ENCODE assay signal across 18 cellular contexts in the genomic region with DNA sequence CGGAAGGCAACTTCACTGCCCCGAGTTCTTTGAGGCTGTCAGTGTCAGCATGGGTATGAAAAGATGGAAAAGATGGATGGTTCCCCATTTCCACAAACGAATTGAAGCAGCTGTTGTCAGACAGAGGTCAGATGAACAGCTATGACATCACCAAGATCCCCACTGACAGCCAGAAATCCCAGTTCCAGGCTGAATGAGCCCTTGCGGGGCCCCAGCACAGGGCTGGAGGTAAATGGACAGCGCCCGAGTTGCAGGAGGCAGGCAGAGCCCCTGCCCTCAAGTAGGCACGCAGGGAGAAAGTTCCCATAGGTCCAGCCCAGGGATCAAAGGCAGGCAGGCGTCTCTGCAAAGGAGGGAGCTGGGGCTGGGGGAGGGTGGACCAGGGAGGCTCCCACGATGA.
"Had no signal": no experiment of that assay in that cellular context is flagged by ENCODE, and none has a peak within 500 bp of the region (broad histone marks: within the 10 kb centered on the region; RNA-seq: fewer than 3 reads in every experiment).

No MANE protein-coding gene starts in this region.

- H3K27ac ChIP-seq: breast epithelium, dorsolateral prefrontal cortex, parathyroid adenoma, right atrium auricular region, upper lobe of left lung had no signal

- H3K4me3 Mint-ChIP-seq: activated CD8-positive, alpha-beta memory T cell treated with anti-CD3 and anti-CD28 coated beads, Interleukin-2, amount 10 ng/mL, durations not matched to agents 7 days and 5 days; activated naive CD8-positive, alpha-beta T cell treated with anti-CD3 and anti-CD28 coated beads for 36 hours; activated T-cell treated with anti-CD3 and anti-CD28 coated beads, Interleukin-2, amount 50 U/mL, for 24 hours; stimulated activated naive B cell treated with anti-CD40 and anti-IgM and Interleukin-4, amounts not matched to agents 10 μg/mL and 1 μg/mL and 100 μg/mL, for 72 hours had no signal

- H3K27me3 Mint-ChIP-seq: activated CD8-positive, alpha-beta memory T cell treated with anti-CD3 and anti-CD28 coated beads, Interleukin-2, amount 10 ng/mL, durations not matched to agents 7 days and 5 days had no signal

- H3K9me3 ChIP-seq: breast epithelium, right atrium auricular region, upper lobe of left lung had no signal

- ATAC-seq: activated CD8-positive, alpha-beta memory T cell treated with anti-CD3 and anti-CD28 coated beads, Interleukin-2, amount 10 ng/mL, durations not matched to agents 7 days and 5 days; left lobe of liver; stimulated activated naive B cell treated with anti-CD40 and anti-IgM and Interleukin-4, amounts not matched to agents 10 μg/mL and 1 μg/mL and 100 μg/mL, for 72 hours had no signal

- H3K27ac Mint-ChIP-seq: activated CD8-positive, alpha-beta memory T cell treated with anti-CD3 and anti-CD28 coated beads, Interleukin-2, amount 10 ng/mL, durations not matched to agents 7 days and 5 days; activated naive CD8-positive, alpha-beta T cell treated with anti-CD3 and anti-CD28 coated beads for 36 hours; activated T-cell treated with anti-CD3 and anti-CD28 coated beads, Interleukin-2, amount 50 U/mL, for 24 hours; nephron; stimulated activated naive B cell treated with anti-CD40 and anti-IgM and Interleukin-4, amounts not matched to agents 10 μg/mL and 1 μg/mL and 100 μg/mL, for 72 hours had no signal

- H3K27me3 ChIP-seq: dorsolateral prefrontal cortex, right atrium auricular region, upper lobe of left lung had no signal

- H3K9me3 Mint-ChIP-seq: activated naive CD8-positive, alpha-beta T cell treated with anti-CD3 and anti-CD28 coated beads for 36 hours; activated T-cell treated with anti-CD3 and anti-CD28 coated beads, Interleukin-2, amount 50 U/mL, for 24 hours; nephron had no signal

- H3K36me3 ChIP-seq: breast epithelium, right atrium auricular region, upper lobe of left lung had no signal

- H3K4me3 ChIP-seq: breast epithelium, dorsolateral prefrontal cortex, right atrium auricular region, upper lobe of left lung had no signal

- H3K9ac ChIP-seq: parathyroid adenoma had no signal

- H3K4me1 Mint-ChIP-seq: activated CD8-positive, alpha-beta memory T cell treated with anti-CD3 and anti-CD28 coated beads, Interleukin-2, amount 10 ng/mL, durations not matched to agents 7 days and 5 days; activated naive CD8-positive, alpha-beta T cell treated with anti-CD3 and anti-CD28 coated beads for 36 hours; stimulated activated naive B cell treated with anti-CD40 and anti-IgM and Interleukin-4, amounts not matched to agents 10 μg/mL and 1 μg/mL and 100 μg/mL, for 72 hours had no signal

- H3K4me1 ChIP-seq: breast epithelium, parathyroid adenoma, right atrium auricular region, upper lobe of left lung had no signal

- H3K79me2 ChIP-seq: parathyroid adenoma had no signal

- H2AFZ ChIP-seq: parathyroid adenoma had no signal

- DNase-seq: activated CD4-positive, alpha-beta T cell treated with anti-CD3 and anti-CD28 coated beads for 1 hour; activated CD4-positive, alpha-beta T cell treated with anti-CD3 and anti-CD28 coated beads, Interleukin-2, amount 50 U/mL, for 48 hours; activated CD8-positive, alpha-beta memory T cell treated with anti-CD3 and anti-CD28 coated beads, Interleukin-2, amount 10 ng/mL, durations not matched to agents 7 days and 5 days; activated gamma-delta T cell treated with Interleukin-2 at 50 U/mL for 16 hours; activated naive CD8-positive, alpha-beta T cell treated with anti-CD3 and anti-CD28 coated beads for 36 hours; activated T-cell treated with anti-CD3 and anti-CD28 coated beads, Interleukin-2, amount 50 U/mL, for 24 hours; anterior cingulate cortex; dorsolateral prefrontal cortex; hypothalamus; mammary epithelial cell; stimulated activated naive B cell treated with anti-CD40 and anti-IgM and Interleukin-4, amounts not matched to agents 10 μg/mL and 1 μg/mL and 100 μg/mL, for 72 hours; substantia nigra; upper lobe of left lung had no signal

- H3K36me3 Mint-ChIP-seq: activated CD8-positive, alpha-beta memory T cell treated with anti-CD3 and anti-CD28 coated beads, Interleukin-2, amount 10 ng/mL, durations not matched to agents 7 days and 5 days; activated naive CD8-positive, alpha-beta T cell treated with anti-CD3 and anti-CD28 coated beads for 36 hours; stimulated activated naive B cell treated with anti-CD40 and anti-IgM and Interleukin-4, amounts not matched to agents 10 μg/mL and 1 μg/mL and 100 μg/mL, for 72 hours had no signal
